In genomic region chr5:74523698-74524097, GRCh38 we compare ENCODE assay signal across 4 cellular contexts.
TF ChIP-seq lines count a peak whose summit lies in the region.

No MANE protein-coding gene starts in this region.

TF ChIP-seq in A549, 52 proteins besides CTCF, POLR2A, EP300 and RAD21:
- peak; percentile 93 for TF ChIP-seq ZFP36 (IDR thresholded peaks at IDR 0.05; ENCODE audit: borderline replicate concordance, partially characterized antibody)
TF ChIP-seq in A549: peak in this region for 1; not testable (repeated sequence) for 51.

TF ChIP-seq in HEK293, 187 proteins besides CTCF, POLR2A, EP300 and RAD21 (continued from another document):
- TF ChIP-seq TRIM28 (IDR thresholded peaks at IDR 0.05; ENCODE audit: borderline replicate concordance, low read length) (peak; percentile 25; the same call in 1 of the 2 replicates), SETDB1 (IDR thresholded peaks at IDR 0.05; ENCODE audit: insufficient read length, low read length) (peak; percentile 76)

TF ChIP-seq in K562, 482 proteins besides CTCF, POLR2A, EP300 and RAD21:
- TF ChIP-seq CBX5 (IDR thresholded peaks at IDR 0.05; ENCODE audit: borderline replicate concordance, low read depth) = 0 out of 2 replicates have a peak, but pooled peaks have one; percentile 34
- TF ChIP-seq ZFP36 (IDR thresholded peaks at IDR 0.05; ENCODE audit: low read depth, low read length, partially characterized antibody) = peak; percentile 56

TF ChIP-seq in HepG2, 621 proteins besides CTCF, POLR2A, EP300 and RAD21:
- peak; percentile 61; the same call in 1 of the 2 replicates for TF ChIP-seq ZNF280B (CRISPR knock-in tag; IDR thresholded peaks at IDR 0.05; ENCODE audit: borderline replicate concordance)
